In the genomic region with DNA sequence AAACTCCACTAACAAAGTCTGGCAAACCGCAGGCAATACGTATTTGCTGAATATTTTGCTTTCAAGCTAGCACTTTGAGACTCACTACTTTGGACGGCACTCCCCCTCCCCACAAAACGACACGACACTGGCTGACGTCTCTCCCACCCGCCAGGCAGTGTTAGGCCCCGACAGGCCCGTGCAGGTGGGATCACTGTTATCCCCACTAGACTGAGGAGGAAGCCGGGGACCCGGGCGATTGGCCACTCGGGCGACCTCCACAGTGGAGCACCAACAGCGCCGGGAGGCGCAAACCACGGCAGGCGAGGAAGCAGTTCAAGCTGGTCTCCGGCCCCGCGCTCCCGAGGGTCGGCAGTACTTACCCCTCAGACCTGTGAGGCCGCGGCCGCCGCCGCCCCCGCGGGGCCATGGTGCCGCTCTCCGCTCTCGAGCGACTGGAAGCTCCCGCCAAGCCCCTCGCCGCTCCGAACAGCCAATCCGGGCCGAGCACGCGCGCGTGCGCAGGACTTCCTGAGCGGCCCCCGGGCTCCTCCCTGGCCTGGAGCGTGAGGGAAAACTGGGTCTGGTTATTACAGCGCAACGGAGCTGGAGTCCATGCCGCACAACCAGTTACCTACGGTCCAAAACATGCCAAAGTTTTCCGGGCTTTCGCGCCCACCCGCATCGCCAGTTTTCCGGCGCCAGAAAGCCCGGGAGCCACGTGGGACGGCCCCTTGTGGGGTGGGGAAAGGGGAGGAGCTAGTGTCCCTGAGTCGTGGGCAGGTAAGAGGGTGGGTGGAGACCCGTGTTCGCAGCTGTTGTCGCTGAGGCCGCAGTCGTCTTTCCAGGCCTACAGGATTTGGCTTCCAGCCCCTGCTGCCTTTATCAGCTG, we compare ENCODE assay signal across 8 cellular contexts. TPM values are rescaled to one million over a fixed set of nuclear protein-coding genes. Genes with fewer than 3 reads are reported as not detected.
DNase-seq lines count a peak whose midpoint lies in the region; TF ChIP-seq lines count a peak whose summit lies in the region.

A gene with protein sequence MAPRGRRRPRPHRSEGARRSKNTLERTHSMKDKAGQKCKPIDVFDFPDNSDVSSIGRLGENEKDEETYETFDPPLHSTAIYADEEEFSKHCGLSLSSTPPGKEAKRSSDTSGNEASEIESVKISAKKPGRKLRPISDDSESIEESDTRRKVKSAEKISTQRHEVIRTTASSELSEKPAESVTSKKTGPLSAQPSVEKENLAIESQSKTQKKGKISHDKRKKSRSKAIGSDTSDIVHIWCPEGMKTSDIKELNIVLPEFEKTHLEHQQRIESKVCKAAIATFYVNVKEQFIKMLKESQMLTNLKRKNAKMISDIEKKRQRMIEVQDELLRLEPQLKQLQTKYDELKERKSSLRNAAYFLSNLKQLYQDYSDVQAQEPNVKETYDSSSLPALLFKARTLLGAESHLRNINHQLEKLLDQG (minus strand): TSS at position 443 of the 871 bp plus-strand sequence. CDS start 34 bp downstream, at position 409.

- H3K4me1 Mint-ChIP-seq in nephron: peaks cover 44% of the 10 kb centered on the region
- H3K4me1 Mint-ChIP-seq in stimulated activated naive CD8-positive, alpha-beta T cell treated with anti-CD3 and anti-CD28 coated beads, Interleukin-15, Interleukin-2, amounts not matched to agents 100 ng/mL and 50 ng/mL, for 24 hours (ENCODE audit: low read depth): peaks cover 32% of the 10 kb centered on the region

- H3K27me3 Mint-ChIP-seq in nephron (ENCODE audit: low read depth): peaks cover 4% of the 10 kb centered on the region
- H3K27me3 Mint-ChIP-seq in stimulated activated naive CD8-positive, alpha-beta T cell treated with anti-CD3 and anti-CD28 coated beads, Interleukin-15, Interleukin-2, amounts not matched to agents 100 ng/mL and 50 ng/mL, for 24 hours: no peaks in the 10 kb centered on the region

- DNase-seq in ELF-1 (ENCODE audit: low read depth, low spot score): peak; percentile 100
- peak; percentile 99 for DNase-seq in H7
- DNase-seq in M059J (ENCODE audit: low read depth): peak; percentile 95
- peak; percentile 88 to 91 for DNase-seq in SHP77 (lab: John Stamatoyannopoulos, UW)
- DNase-seq in activated effector memory CD4-positive, alpha-beta T cell treated with Interleukin-2 at 50 U/mL for 16 hours: peak; percentile 94
- DNase-seq in fibroblast of the aortic adventitia (ENCODE audit: low read depth): peak; percentile 99

- peaks cover 5% of the 10 kb centered on the region for H3K36me3 Mint-ChIP-seq in nephron (ENCODE audit: low read depth)
- H3K36me3 Mint-ChIP-seq in stimulated activated naive CD8-positive, alpha-beta T cell treated with anti-CD3 and anti-CD28 coated beads, Interleukin-15, Interleukin-2, amounts not matched to agents 100 ng/mL and 50 ng/mL, for 24 hours (ENCODE audit: low read depth): peaks cover 33% of the 10 kb centered on the region

- H3K9me3 Mint-ChIP-seq in nephron: no peaks in the 10 kb centered on the region
- no peaks in the 10 kb centered on the region for H3K9me3 Mint-ChIP-seq in stimulated activated naive CD8-positive, alpha-beta T cell treated with anti-CD3 and anti-CD28 coated beads, Interleukin-15, Interleukin-2, amounts not matched to agents 100 ng/mL and 50 ng/mL, for 24 hours

- H3K27ac Mint-ChIP-seq in nephron: peak within 1 kb of the TSS; percentile 85 to 90 (median 87)
- peak within 1 kb of the TSS; percentile 90 for H3K27ac Mint-ChIP-seq in stimulated activated naive CD8-positive, alpha-beta T cell treated with anti-CD3 and anti-CD28 coated beads, Interleukin-15, Interleukin-2, amounts not matched to agents 100 ng/mL and 50 ng/mL, for 24 hours

- no peak for TF ChIP-seq CTCF in fibroblast of the aortic adventitia (IDR thresholded peaks at IDR 0.05; ENCODE audit: insufficient read depth, low read length)
- TF ChIP-seq CTCF in nephron (IDR thresholded peaks at IDR 0.05; ENCODE audit: unreplicated experiment in 3 of 3): no peak

- H3K4me3 Mint-ChIP-seq in nephron: peak within 1 kb of the TSS; percentile 93 to 97 (median 95)
- H3K4me3 Mint-ChIP-seq in stimulated activated naive CD8-positive, alpha-beta T cell treated with anti-CD3 and anti-CD28 coated beads, Interleukin-15, Interleukin-2, amounts not matched to agents 100 ng/mL and 50 ng/mL, for 24 hours: peak within 1 kb of the TSS; percentile 96

- no peaks in the 10 kb centered on the region for H3K27me3 ChIP-seq in H7 (ENCODE audit: control insufficient read depth, insufficient read depth, low read length)

- peaks cover 9% of the 10 kb centered on the region for H3K36me3 ChIP-seq in H7 (replicated peaks; ENCODE audit: control insufficient read depth, insufficient read depth, low read length)

- H3K4me3 ChIP-seq in H7 (ENCODE audit: insufficient read depth, low read depth, low read length): peak within 1 kb of the TSS; percentile 96
- peak within 1 kb of the TSS; percentile 89 for H3K4me3 ChIP-seq in fibroblast of the aortic adventitia (ENCODE audit: low read depth, low read length)

RNA-seq across cellular contexts. Expression of the gene that starts here (rescaled TPM):
- 74.8 and 104 TPM in 2 replicates for total RNA-seq in H7 (2014; rRNA removed; shearing (Covaris generic))
- total RNA-seq in M059J (2014; rRNA removed; shearing (Covaris generic)): 64.1 and 83.3 TPM in 2 replicates
- 3.3 and 30.5 TPM in 2 replicates for total RNA-seq in fibroblast of the aortic adventitia (ENCODE audit: low replicate concordance)

Comparison
In these comparisons a context has a peak if more than half of its experiments do, and no peak if none do; other contexts are left out.
1. Peak in every context shown above with its lines: DNase-seq and H3K4me3 ChIP-seq.